In the genomic region with DNA sequence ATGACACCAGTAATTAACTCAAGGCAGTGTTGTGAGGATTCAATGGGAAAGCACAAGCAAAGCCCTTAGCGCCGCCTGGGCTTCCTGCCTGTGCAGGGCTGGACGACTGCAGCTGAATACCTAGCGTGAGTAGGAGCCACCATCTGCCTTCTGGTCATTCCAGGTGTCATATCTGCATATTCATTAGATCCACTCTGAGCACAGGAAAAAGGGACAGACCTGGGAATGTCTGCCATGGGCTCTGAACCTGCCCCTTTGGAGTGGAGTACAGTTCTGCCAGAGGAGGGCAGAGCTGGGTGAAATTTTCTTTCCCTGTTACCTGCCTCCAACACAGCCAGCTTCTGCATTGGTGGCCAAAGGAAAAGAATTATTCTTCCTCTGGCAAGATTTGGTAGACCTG, we compare ENCODE assay signal across 1 cellular context.
TF ChIP-seq lines count a peak whose summit lies in the region.

No MANE protein-coding gene starts in this region.

TF ChIP-seq in HCT116, 20 proteins besides CTCF, POLR2A, EP300 and RAD21 (continued from another document):
- TF ChIP-seq, protein P1, sequence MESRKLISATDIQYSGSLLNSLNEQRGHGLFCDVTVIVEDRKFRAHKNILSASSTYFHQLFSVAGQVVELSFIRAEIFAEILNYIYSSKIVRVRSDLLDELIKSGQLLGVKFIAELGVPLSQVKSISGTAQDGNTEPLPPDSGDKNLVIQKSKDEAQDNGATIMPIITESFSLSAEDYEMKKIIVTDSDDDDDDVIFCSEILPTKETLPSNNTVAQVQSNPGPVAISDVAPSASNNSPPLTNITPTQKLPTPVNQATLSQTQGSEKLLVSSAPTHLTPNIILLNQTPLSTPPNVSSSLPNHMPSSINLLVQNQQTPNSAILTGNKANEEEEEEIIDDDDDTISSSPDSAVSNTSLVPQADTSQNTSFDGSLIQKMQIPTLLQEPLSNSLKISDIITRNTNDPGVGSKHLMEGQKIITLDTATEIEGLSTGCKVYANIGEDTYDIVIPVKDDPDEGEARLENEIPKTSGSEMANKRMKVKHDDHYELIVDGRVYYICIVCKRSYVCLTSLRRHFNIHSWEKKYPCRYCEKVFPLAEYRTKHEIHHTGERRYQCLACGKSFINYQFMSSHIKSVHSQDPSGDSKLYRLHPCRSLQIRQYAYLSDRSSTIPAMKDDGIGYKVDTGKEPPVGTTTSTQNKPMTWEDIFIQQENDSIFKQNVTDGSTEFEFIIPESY (IDR thresholded peaks at IDR 0.05; ENCODE audit: extremely low read depth, insufficient replicate concordance, low read length), result no peak
- TF ChIP-seq SIN3A (IDR thresholded peaks at IDR 0.05; ENCODE audit: low read depth) (no peak), FOSL1 (IDR thresholded peaks at IDR 0.05; ENCODE audit: low read depth) (no peak), SRF (IDR thresholded peaks at IDR 0.05; ENCODE audit: low read depth) (no peak), ATF3 (IDR thresholded peaks at IDR 0.05) (no peak), EZH2phosphoT487 (IDR thresholded peaks at IDR 0.05; ENCODE audit: borderline replicate concordance) (no peak), EGR1 (IDR thresholded peaks at IDR 0.05; ENCODE audit: low read depth) (no peak), JUND (IDR thresholded peaks at IDR 0.05) (no peak), ZNF274 (IDR thresholded peaks at IDR 0.05; ENCODE audit: low read depth, low read length) (no peak)
